Comparison of ENCODE assay signal across 30 cellular contexts in the genomic region with DNA sequence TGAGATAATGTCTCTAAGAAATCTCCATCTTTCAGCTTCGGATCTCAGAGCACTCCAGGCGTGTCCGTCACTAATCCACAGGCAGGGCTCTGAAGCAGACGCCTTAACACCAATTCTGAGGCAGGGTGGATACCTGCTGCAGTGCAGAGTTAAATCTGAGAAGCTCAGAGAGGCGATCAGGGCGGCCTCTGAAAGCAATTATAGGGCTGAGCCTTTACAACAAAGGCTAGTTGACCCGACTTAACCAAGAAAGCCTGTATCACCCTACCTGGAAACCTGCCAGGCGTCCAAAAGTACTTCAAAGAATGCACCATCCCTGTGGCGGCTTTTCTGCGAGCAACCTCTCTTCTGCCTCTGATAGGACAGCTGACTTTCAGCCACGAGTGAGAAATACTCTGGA.
DNase-seq lines count a peak whose midpoint lies in the region; FAIRE-seq and TF ChIP-seq lines count a peak whose summit lies in the region.
"Had no signal": no experiment of that assay in that cellular context is flagged by ENCODE, and none has a peak within 500 bp of the region (broad histone marks: within the 10 kb centered on the region; RNA-seq: fewer than 3 reads in every experiment).

No MANE protein-coding gene starts in this region.

- H3K4me1 Mint-ChIP-seq in HFFc6 (ENCODE audit: low read depth) = no peaks in the 10 kb centered on the region
- H3K4me1 Mint-ChIP-seq: central memory CD8-positive, alpha-beta T cell; memory B cell had no signal

- no peak for TF ChIP-seq CTCF in HFFc6 (IDR thresholded peaks at IDR 0.05)

- peak; percentile 34 for DNase-seq in EL
- DNase-seq in NCI-H2227 treated with DMSO at 0.1 percent for 48 hours (lab: John Stamatoyannopoulos, UW) = peak; percentile 40
- DNase-seq in astrocyte of the hippocampus (ENCODE audit: low read depth, low spot score) = peak; percentile 43
- DNase-seq in small intestine = peak; percentile 23
- DNase-seq in HFFc6 = no peak
- no peak for DNase-seq in NCI-H1694 treated with DMSO at 0.1 percent for 48 hours (lab: John Stamatoyannopoulos, UW)
- DNase-seq in HPDE6-E6E7 (ENCODE audit: extremely low spot score) = no peak
- DNase-seq: activated CD4-positive, alpha-beta T cell treated with anti-CD3 and anti-CD28 coated beads, Interleukin-2, amount 50 U/mL, for 48 hours; activated CD4-positive, CD25-positive, alpha-beta regulatory T cell treated with anti-CD3 and anti-CD28 coated beads, Interleukin-2, amount 50 U/mL, for 72 hours; activated naive CD4-positive, alpha-beta T cell treated with anti-CD3 and anti-CD28 coated beads for 36 hours; activated T-cell treated with anti-CD3 and anti-CD28 coated beads, Interleukin-2, amount 50 U/mL, for 72 hours; adrenal gland; body of pancreas; DMS53; effector memory CD8-positive, alpha-beta T cell; Kasumi-1; left lung; NCI-H1436 treated with DMSO at 0.1 percent for 48 hours; NCI-H446 treated with DMSO at 0.1 percent for 48 hours; pancreas; SHP77 treated with DMSO at 0.1 percent for 48 hours; stimulated activated naive CD8-positive, alpha-beta T cell treated with anti-CD3 and anti-CD28 coated beads, Interleukin-15, Interleukin-2, amounts not matched to agents 100 U/mL and 50 U/mL, for 24 hours; testis had no signal

- H3K4me3 Mint-ChIP-seq in HFFc6 = no peak overlapping the region
- H3K4me3 Mint-ChIP-seq: activated naive CD4-positive, alpha-beta T cell treated with anti-CD3 and anti-CD28 coated beads for 36 hours; activated T-cell treated with anti-CD3 and anti-CD28 coated beads, Interleukin-2, amount 50 U/mL, for 72 hours; central memory CD8-positive, alpha-beta T cell; effector memory CD8-positive, alpha-beta T cell; memory B cell had no signal

- no peaks in the 10 kb centered on the region for H3K4me1 ChIP-seq in small intestine (ENCODE audit: control insufficient read depth in 2 of 2, insufficient read depth in 1 of 2, low read depth in 1 of 2, low read length in 1 of 2)
- H3K4me1 ChIP-seq: adrenal gland, BLaER1, body of pancreas, left lung, pancreas, testis, vagina had no signal

- H3K36me3 ChIP-seq in small intestine (ENCODE audit: control insufficient read depth in 2 of 2, insufficient read depth in 2 of 2, low read length in 2 of 2) = no peaks in the 10 kb centered on the region
- H3K36me3 ChIP-seq: adrenal gland, BLaER1, left lung, pancreas, vagina had no signal

- H3K27me3 Mint-ChIP-seq in HFFc6 (ENCODE audit: insufficient read depth) = peaks cover 2% of the 10 kb centered on the region; the same call in 1 of the 2 replicates
- H3K27me3 Mint-ChIP-seq: central memory CD8-positive, alpha-beta T cell; effector memory CD8-positive, alpha-beta T cell; memory B cell had no signal

- FAIRE-seq in small intestine (lab: Jason Lieb, UNC) = no peak
- FAIRE-seq: islet of Langerhans, pancreas had no signal

- WGBS in small intestine, 3 donors = 11 to 47% (median 24%) methylated on average over 11 of the region's 11 CpGs

- no peak overlapping the region for H3K27ac Mint-ChIP-seq in HFFc6
- H3K27ac Mint-ChIP-seq: activated naive CD4-positive, alpha-beta T cell treated with anti-CD3 and anti-CD28 coated beads for 36 hours; activated T-cell treated with anti-CD3 and anti-CD28 coated beads, Interleukin-2, amount 50 U/mL, for 72 hours; effector memory CD8-positive, alpha-beta T cell; memory B cell had no signal

- peaks cover 42% of the 10 kb centered on the region for H3K9me3 Mint-ChIP-seq in HFFc6
- H3K9me3 Mint-ChIP-seq: memory B cell had no signal

- no peaks in the 10 kb centered on the region for H3K9me3 ChIP-seq in small intestine (ENCODE audit: control insufficient read depth, low read depth)
- H3K9me3 ChIP-seq: adrenal gland, body of pancreas, pancreas, testis, vagina had no signal

- no peak overlapping the region for H3K4me3 ChIP-seq in small intestine (ENCODE audit: low read depth in 1 of 2, low read length in 2 of 2)
- H3K4me3 ChIP-seq: adrenal gland, BLaER1, body of pancreas, left lung, pancreas, smooth muscle cell, testis, vagina had no signal

- no peak overlapping the region for H3K27ac ChIP-seq in small intestine (ENCODE audit: low read depth in 1 of 2, low read length in 1 of 2)
- H3K27ac ChIP-seq: adrenal gland, BLaER1, body of pancreas, HL-60, left lung, pancreas, testis, vagina had no signal

- peaks cover 0 to 2% of the 10 kb centered on the region in 2 donors for H3K27me3 ChIP-seq in small intestine (ENCODE audit: control insufficient read depth in 2 of 2, insufficient read depth in 2 of 2, low read length in 2 of 2)
- H3K27me3 ChIP-seq: BLaER1, testis, vagina had no signal

- H3K36me3 Mint-ChIP-seq in HFFc6 (ENCODE audit: low read depth) = no peaks in the 10 kb centered on the region
- H3K36me3 Mint-ChIP-seq: memory B cell had no signal

Comparison
In these comparisons a context has a peak if more than half of its experiments do, and no peak if none do; other contexts are left out.
1. DNase-seq: peak in EL (single experiment), NCI-H2227 treated with DMSO at 0.1 percent for 48 hours (single experiment), astrocyte of the hippocampus (single experiment) and small intestine (single experiment); none in HFFc6 (single experiment), NCI-H1694 treated with DMSO at 0.1 percent for 48 hours (single experiment) and HPDE6-E6E7 (single experiment).